In the genomic region with DNA sequence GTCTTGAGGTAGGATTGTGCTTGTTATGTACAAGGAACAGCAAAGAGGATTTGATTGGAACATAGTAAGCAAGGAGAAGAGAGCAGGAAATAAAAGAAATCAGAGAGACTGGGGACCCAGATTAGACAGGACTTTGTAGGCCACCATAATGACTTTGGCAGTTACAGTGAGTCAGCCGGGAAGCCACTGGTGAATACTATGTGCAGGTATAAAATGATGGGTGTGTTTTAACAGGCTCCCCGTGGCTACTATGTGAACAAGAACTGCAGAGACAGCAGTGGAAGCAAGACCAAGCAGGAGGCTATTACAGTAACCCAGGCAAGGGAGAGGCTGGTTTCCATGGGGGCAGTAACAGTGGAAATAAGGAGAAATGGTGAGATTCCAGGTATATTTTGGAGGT, we compare ENCODE assay signal across 2 cellular contexts.
TF ChIP-seq lines count a peak whose summit lies in the region.

No MANE protein-coding gene starts in this region.

TF ChIP-seq in H1, 55 proteins besides CTCF, POLR2A, EP300 and RAD21:
- TF ChIP-seq SUZ12 (IDR thresholded peaks at IDR 0.05; ENCODE audit: low read length) (no peak), GTF2F1 (IDR thresholded peaks at IDR 0.05; ENCODE audit: borderline replicate concordance, low read depth, low read length) (no peak), BRCA1 (IDR thresholded peaks at IDR 0.05; ENCODE audit: low read depth, low read length) (no peak), POU5F1 (IDR thresholded peaks at IDR 0.05; ENCODE audit: low read depth, low read length) (no peak), KDM4A (IDR thresholded peaks at IDR 0.05; ENCODE audit: low read depth, low read length, severe bottlenecking) (no peak), CEBPB (IDR thresholded peaks at IDR 0.05; ENCODE audit: low read depth, low read length) (no peak), TEAD4 (IDR thresholded peaks at IDR 0.05; ENCODE audit: low read depth, low read length) (no peak), POLR2AphosphoS5 (IDR thresholded peaks at IDR 0.05; ENCODE audit: low read depth, low read length) (no peak), HDAC2 (IDR thresholded peaks at IDR 0.05; ENCODE audit: borderline replicate concordance in 1 of 2, low read depth in 2 of 2, low read length in 2 of 2) (no peak), ZNF274 (IDR thresholded peaks at IDR 0.05; ENCODE audit: borderline replicate concordance, extremely low read depth, low read length) (no peak), HDAC6 (IDR thresholded peaks at IDR 0.05; ENCODE audit: low read depth, low read length) (no peak), KDM5A (IDR thresholded peaks at IDR 0.05; ENCODE audit: low read length) (no peak), CHD1 (IDR thresholded peaks at IDR 0.05; ENCODE audit: low read depth, low read length) (no peak), SP4 (IDR thresholded peaks at IDR 0.05; ENCODE audit: low read length) (no peak), USF2 (IDR thresholded peaks at IDR 0.05; ENCODE audit: low read length) (no peak)
- TF ChIP-seq, protein P1, sequence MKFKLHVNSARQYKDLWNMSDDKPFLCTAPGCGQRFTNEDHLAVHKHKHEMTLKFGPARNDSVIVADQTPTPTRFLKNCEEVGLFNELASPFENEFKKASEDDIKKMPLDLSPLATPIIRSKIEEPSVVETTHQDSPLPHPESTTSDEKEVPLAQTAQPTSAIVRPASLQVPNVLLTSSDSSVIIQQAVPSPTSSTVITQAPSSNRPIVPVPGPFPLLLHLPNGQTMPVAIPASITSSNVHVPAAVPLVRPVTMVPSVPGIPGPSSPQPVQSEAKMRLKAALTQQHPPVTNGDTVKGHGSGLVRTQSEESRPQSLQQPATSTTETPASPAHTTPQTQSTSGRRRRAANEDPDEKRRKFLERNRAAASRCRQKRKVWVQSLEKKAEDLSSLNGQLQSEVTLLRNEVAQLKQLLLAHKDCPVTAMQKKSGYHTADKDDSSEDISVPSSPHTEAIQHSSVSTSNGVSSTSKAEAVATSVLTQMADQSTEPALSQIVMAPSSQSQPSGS (IDR thresholded peaks at IDR 0.05; ENCODE audit: low read length), result no peak

TF ChIP-seq in HepG2, 621 proteins besides CTCF, POLR2A, EP300 and RAD21:
- TF ChIP-seq ZNF652 (CRISPR knock-in tag; IDR thresholded peaks at IDR 0.05; ENCODE audit: borderline replicate concordance, low read depth) (no peak), ZNF841 (CRISPR knock-in tag; IDR thresholded peaks at IDR 0.05; ENCODE audit: borderline replicate concordance) (no peak), ZSCAN9 (CRISPR knock-in tag; IDR thresholded peaks at IDR 0.05; ENCODE audit: borderline replicate concordance) (no peak), PAF1 (CRISPR knock-in tag; IDR thresholded peaks at IDR 0.05) (no peak), NCOA5 (CRISPR knock-in tag; IDR thresholded peaks at IDR 0.05) (no peak), ZNF83 (CRISPR knock-in tag; IDR thresholded peaks at IDR 0.05; ENCODE audit: borderline replicate concordance) (no peak)
